ENCODE assay signal across 15 cellular contexts in genomic region chr7:3217166-3217565, GRCh38.
DNase-seq lines count a peak whose midpoint lies in the region; ATAC-seq and TF ChIP-seq lines count a peak whose summit lies in the region.
"Had no signal": no experiment of that assay in that cellular context is flagged by ENCODE, and none has a peak within 500 bp of the region (broad histone marks: within the 10 kb centered on the region; RNA-seq: fewer than 3 reads in every experiment).

No MANE protein-coding gene starts in this region.

- H3K9me3 Mint-ChIP-seq in MCF 10A (ENCODE audit: unreplicated experiment), result no peaks in the 10 kb centered on the region
- H3K9me3 Mint-ChIP-seq: natural killer cell had no signal

- peaks cover 17% of the 10 kb centered on the region for H3K27me3 Mint-ChIP-seq in MCF 10A (ENCODE audit: insufficient read depth, unreplicated experiment)

- no peak overlapping the region for H3K4me3 Mint-ChIP-seq in MCF 10A (ENCODE audit: unreplicated experiment)
- H3K4me3 Mint-ChIP-seq: natural killer cell had no signal

- H3K4me1 Mint-ChIP-seq in MCF 10A (ENCODE audit: insufficient read depth, unreplicated experiment), result peaks cover 11% of the 10 kb centered on the region

- ATAC-seq in HG03108 (IDR thresholded peaks at IDR 0.05; ENCODE audit: unreplicated experiment) (no peak), GM21786 (IDR thresholded peaks at IDR 0.05; ENCODE audit: unreplicated experiment) (no peak), GM18498 (IDR thresholded peaks at IDR 0.05; ENCODE audit: unreplicated experiment) (no peak)
- ATAC-seq: natural killer cell had no signal

- no peaks in the 10 kb centered on the region for H3K36me3 ChIP-seq in MG63
- no peaks in the 10 kb centered on the region for H3K36me3 ChIP-seq in brain microvascular endothelial cell (replicated peaks)
- H3K36me3 ChIP-seq in left ventricle myocardium inferior, result no peaks in the 10 kb centered on the region
- H3K36me3 ChIP-seq in stomach, result no peaks in the 10 kb centered on the region

- POLR2A ChIA-PET in MCF 10A (lab: Yijun Ruan, JAX), result no interaction called here

- TF ChIP-seq EP300 in stomach (IDR thresholded peaks at IDR 0.05), result no peak

- no peak for TF ChIP-seq POLR2A in stomach (IDR thresholded peaks at IDR 0.05)

- peaks cover 39% of the 10 kb centered on the region for H3K4me1 ChIP-seq in left ventricle myocardium inferior
- peaks cover 0 to 28% (median 9%) of the 10 kb centered on the region in 4 donors for H3K4me1 ChIP-seq in stomach

- H3K27ac ChIP-seq in brain microvascular endothelial cell (no peak overlapping the region), left ventricle myocardium inferior (replicated peaks) (peak overlapping the region; percentile 51), stomach (no peak overlapping the region)
- H3K27ac ChIP-seq: SK-N-MC had no signal

- 49 to 66% (median 52%) methylated on average over 3 of the region's 3 CpGs for WGBS in stomach, 5 donors

- no peaks in the 10 kb centered on the region for H3K36me3 Mint-ChIP-seq in MCF 10A (ENCODE audit: insufficient read depth, unreplicated experiment)
- H3K36me3 Mint-ChIP-seq: natural killer cell had no signal

- intact Hi-C loops in left ventricle myocardium inferior (cut with micrococcal nuclease), result no loop called here
- intact Hi-C loops in stomach (cut with DNase I; ENCODE audit: low total_unique reads), result no loop called here
- intact Hi-C loops in MCF 10A (cut with micrococcal nuclease), result no loop called here

- no peak overlapping the region for H3K27ac Mint-ChIP-seq in MCF 10A (ENCODE audit: low read depth, unreplicated experiment)
- H3K27ac Mint-ChIP-seq: natural killer cell had no signal

- in situ Hi-C loops in brain microvascular endothelial cell (cut with HindIII; ENCODE audit: low pct_ligation_motif_present, low sequenced_read_pairs), result no loop called here

- H3K9me3 ChIP-seq in MG63, result no peaks in the 10 kb centered on the region
- H3K9me3 ChIP-seq in left ventricle myocardium inferior (replicated peaks), result no peaks in the 10 kb centered on the region
- H3K9me3 ChIP-seq in stomach, result no peaks in the 10 kb centered on the region
- H3K9me3 ChIP-seq: Caco-2 had no signal

- DNase-seq in MG63 (peak; percentile 52), brain microvascular endothelial cell (peak; percentile 89), left ventricle myocardium inferior (peak; percentile 60), stomach (peak; percentile 53), MCF 10A (ENCODE audit: unreplicated experiment) (no peak)
- DNase-seq: activated gamma-delta T cell treated with Interleukin-2 at 50 U/mL for 16 hours; Caco-2; mesenchymal stem cell; natural killer cell; NCI-H69; stimulated activated CD4-positive, alpha-beta T cell treated with anti-CD3 and anti-CD28 coated beads, Interleukin-4, amount 100 ng/mL, for 1 hour had no signal

- no peak for TF ChIP-seq CTCF in brain microvascular endothelial cell (IDR thresholded peaks at IDR 0.05; ENCODE audit: low read depth, low read length, missing control alignments)
- no peak for TF ChIP-seq CTCF in left ventricle myocardium inferior (IDR thresholded peaks at IDR 0.05; ENCODE audit: borderline replicate concordance)
- no peak for TF ChIP-seq CTCF in stomach (IDR thresholded peaks at IDR 0.05)
- no peak for TF ChIP-seq CTCF in MCF 10A (IDR thresholded peaks at IDR 0.05; ENCODE audit: unreplicated experiment)

- CTCF ChIA-PET in MCF 10A (lab: Yijun Ruan, JAX), result no interaction called here

- H3K27me3 ChIP-seq in MG63 (no peaks in the 10 kb centered on the region), brain microvascular endothelial cell (replicated peaks) (peaks cover 11% of the 10 kb centered on the region), left ventricle myocardium inferior (ENCODE audit: low read depth) (no peaks in the 10 kb centered on the region), stomach (no peaks in the 10 kb centered on the region)

- no peak overlapping the region for H3K4me3 ChIP-seq in MG63
- no peak overlapping the region for H3K4me3 ChIP-seq in brain microvascular endothelial cell (ENCODE audit: low read depth, low read length)
- H3K4me3 ChIP-seq in left ventricle myocardium inferior, result no peak overlapping the region
- no peak overlapping the region for H3K4me3 ChIP-seq in stomach
- H3K4me3 ChIP-seq: SK-N-MC had no signal

- no TSS peak for BruUV-seq in MCF 10A (replicated peaks; lab: Mats Ljungman, UMichigan)
